8 cellular contexts compared by ENCODE assay signal in genomic region chr11:64204464-64204989, GRCh38. TPM values are rescaled to one million over a fixed set of nuclear protein-coding genes. Genes with fewer than 3 reads are reported as not detected.
DNase-seq lines count a peak whose midpoint lies in the region; ATAC-seq and TF ChIP-seq lines count a peak whose summit lies in the region.

No MANE protein-coding gene starts in this region.

- H3K4me3 ChIP-seq in Panc1 (ENCODE audit: low read depth in 2 of 2, low read length in 2 of 2) (no peak overlapping the region), esophagus muscularis mucosa (no peak overlapping the region)

- H3K36me3 ChIP-seq in Panc1 (ENCODE audit: control insufficient read depth, insufficient read depth, low read length) (peaks cover 35% of the 10 kb centered on the region), esophagus muscularis mucosa (peaks cover 37 to 81% (median 68%) of the 10 kb centered on the region in 4 donors)

- intact Hi-C loops in Panc1 (cut with micrococcal nuclease; ENCODE audit: unreplicated experiment) = no loop called here
- intact Hi-C loops in esophagus muscularis mucosa (cut with DNase I) = loop anchor here (1.0 to 5.0 kb wide), 2 partner anchors 48 to 93 kb away; no protein-coding TSS in a partner anchor
- intact Hi-C loops in natural killer cell (cut with micrococcal nuclease) = loop anchor here (1.0 to 5.0 kb wide), 2 partner anchors 100 to 448 kb away; no protein-coding TSS in a partner anchor

- no peaks in the 10 kb centered on the region for H3K9me3 Mint-ChIP-seq in natural killer cell
- no peaks in the 10 kb centered on the region for H3K9me3 Mint-ChIP-seq in stimulated activated naive CD8-positive, alpha-beta T cell treated with anti-CD3 and anti-CD28 coated beads, Interleukin-15, amount 100 ng/mL, for 72 hours

- H3K27ac ChIP-seq in Panc1 (ENCODE audit: low read length) (no peak overlapping the region), esophagus muscularis mucosa (replicated peaks in 1 of 4) (peak overlapping the region; percentile 1 to 45 (median 34))

- no peak for TF ChIP-seq POLR2A in esophagus muscularis mucosa (IDR thresholded peaks at IDR 0.05; ENCODE audit: low read depth)

- no peaks in the 10 kb centered on the region for H3K27me3 Mint-ChIP-seq in natural killer cell (ENCODE audit: low read depth in 2 of 2)
- H3K27me3 Mint-ChIP-seq in stimulated activated naive CD8-positive, alpha-beta T cell treated with anti-CD3 and anti-CD28 coated beads, Interleukin-15, amount 100 ng/mL, for 72 hours = no peaks in the 10 kb centered on the region

- in situ Hi-C loops in Caki2 (cut with HindIII; ENCODE audit: low pct_unique_long_range_greater_than_20kb, low sequenced_read_pairs) = no loop called here
- in situ Hi-C loops in Panc1 (cut with HindIII; ENCODE audit: low pct_unique_long_range_greater_than_20kb, low sequenced_read_pairs) = no loop called here

- CTCF ChIA-PET in Panc1 (lab: Charles Lee) = interaction anchor here (1.0 to 1.6 kb wide), 2 partner anchors 23 to 97 kb away, joined by 5 read pairs; no protein-coding TSS in a partner anchor

- peaks cover 28 to 53% of the 10 kb centered on the region in 2 donors for H3K4me1 Mint-ChIP-seq in natural killer cell
- peaks cover 68% of the 10 kb centered on the region for H3K4me1 Mint-ChIP-seq in stimulated activated naive CD8-positive, alpha-beta T cell treated with anti-CD3 and anti-CD28 coated beads, Interleukin-15, amount 100 ng/mL, for 72 hours

- POLR2A ChIA-PET in Panc1 (lab: Charles Lee) = interaction anchor here (0.6 to 0.7 kb wide), 4 partner anchors 45 to 94 kb away, joined by 3 to 9 read pairs (median 4); no protein-coding TSS in a partner anchor

- TF ChIP-seq CTCF in Panc1 (IDR thresholded peaks at IDR 0.05) = peak; percentile 85; the same call in 1 of the 2 replicates
- TF ChIP-seq CTCF in esophagus muscularis mucosa (IDR thresholded peaks at IDR 0.05) = peak; percentile 53 to 79 (median 68)
- peak; percentile 68 for TF ChIP-seq CTCF in natural killer cell (IDR thresholded peaks at IDR 0.05)

- H3K36me3 Mint-ChIP-seq in natural killer cell = peaks cover 6% of the 10 kb centered on the region

- TF ChIP-seq EP300 in esophagus muscularis mucosa (IDR thresholded peaks at IDR 0.05) = no peak

- H3K4me3 Mint-ChIP-seq in natural killer cell = peak overlapping the region; percentile 74
- peak overlapping the region; percentile 66 to 91 for H3K4me3 Mint-ChIP-seq in stimulated activated naive CD8-positive, alpha-beta T cell treated with anti-CD3 and anti-CD28 coated beads, Interleukin-15, amount 100 ng/mL, for 72 hours

- H3K4me1 ChIP-seq in Panc1 (ENCODE audit: control insufficient read depth, insufficient read depth, low read length) (no peaks in the 10 kb centered on the region; the same call in 1 of the 2 replicates), esophagus muscularis mucosa (peaks cover 19 to 50% (median 35%) of the 10 kb centered on the region in 4 donors)

- H3K27ac Mint-ChIP-seq in natural killer cell = peak overlapping the region; percentile 77 to 88
- peak overlapping the region; percentile 52 to 85 for H3K27ac Mint-ChIP-seq in stimulated activated naive CD8-positive, alpha-beta T cell treated with anti-CD3 and anti-CD28 coated beads, Interleukin-15, amount 100 ng/mL, for 72 hours

- no peaks in the 10 kb centered on the region for H3K27me3 ChIP-seq in Panc1 (ENCODE audit: control insufficient read depth, insufficient read depth, low read length)
- H3K27me3 ChIP-seq in esophagus muscularis mucosa = no peaks in the 10 kb centered on the region

- WGBS in esophagus muscularis mucosa = 29% methylated on average over 7 of the region's 7 CpGs

- peak; percentile 44 for ATAC-seq in Panc1
- peak; percentile 39 to 60 (median 55) for ATAC-seq in natural killer cell
- peak; percentile 24 for ATAC-seq in stimulated activated naive CD8-positive, alpha-beta T cell treated with anti-CD3 and anti-CD28 coated beads, Interleukin-15, amount 100 ng/mL, for 72 hours
- no peak for ATAC-seq in HG02981 (IDR thresholded peaks at IDR 0.05; ENCODE audit: unreplicated experiment)

- no TSS peak for BruUV-seq in Panc1 (replicated peaks; lab: Mats Ljungman, UMichigan)

- DNase-seq in Caki2 (ENCODE audit: low read depth) (peak; percentile 82), Kasumi-1 (lab: John Stamatoyannopoulos, UW) (peak; percentile 96 to 97), Panc1 (ENCODE audit: low read depth, low spot score) (no peak), esophagus muscularis mucosa (ENCODE audit: extremely low spot score) (no peak), natural killer cell (peak; percentile 69)
- peak; percentile 87 for DNase-seq in activated T-cell treated with anti-CD3 and anti-CD28 coated beads, Interleukin-2, amount 50 U/mL, for 1 hour
- peak; percentile 61 to 79 for DNase-seq in stimulated activated naive CD8-positive, alpha-beta T cell treated with anti-CD3 and anti-CD28 coated beads, Interleukin-15, amount 100 ng/mL, for 72 hours

- no peaks in the 10 kb centered on the region for H3K9me3 ChIP-seq in Panc1 (ENCODE audit: control insufficient read depth, insufficient read depth, low read depth, low read length)
- no peaks in the 10 kb centered on the region for H3K9me3 ChIP-seq in esophagus muscularis mucosa

RNA-seq across cellular contexts. Expression of gene FERMT3, which starts 2.0 kb away (rescaled TPM):
- 0.64 TPM in 1 of 2 replicates, not detected in the other for total RNA-seq in Caki2 (2014; rRNA removed; shearing (Covaris generic); ENCODE audit: low replicate concordance)
- total RNA-seq in Panc1 (2021; ENCODE audit: unreplicated experiment) = 2.9 TPM
- 2.1 TPM for polyA plus RNA-seq in Panc1 (2012; ENCODE audit: insufficient read length)
- total RNA-seq in esophagus muscularis mucosa = 10 to 100 TPM; 12.9 to 35.5 (median 15.5) TPM
- 100 to 1,000 TPM; 194 to 202 (median 196) TPM for total RNA-seq in natural killer cell

RNA-seq across cellular contexts. Expression of gene STIP1, which starts 18.6 kb away (rescaled TPM):
- 134 and 157 TPM in 2 replicates for total RNA-seq in Caki2 (2014; rRNA removed; shearing (Covaris generic); ENCODE audit: low replicate concordance)
- 344 TPM for total RNA-seq in Panc1 (2021; ENCODE audit: unreplicated experiment)
- 434 TPM for polyA plus RNA-seq in Panc1 (2012; ENCODE audit: insufficient read length)
- total RNA-seq in esophagus muscularis mucosa = 100 to 1,000 TPM in 3 of 4 donors, 10 to 100 TPM in 1; 82.2 to 116 (median 101) TPM
- total RNA-seq in natural killer cell = 100 to 1,000 TPM in 1 of 3 donors, 10 to 100 TPM in 2; 80.9 to 110 (median 85.1) TPM

RNA-seq across cellular contexts. Expression of gene TRPT1, which starts 21.5 kb away (rescaled TPM):
- total RNA-seq in Caki2 (2014; rRNA removed; shearing (Covaris generic); ENCODE audit: low replicate concordance) = 39.1 and 72.3 TPM in 2 replicates
- total RNA-seq in Panc1 (2021; ENCODE audit: unreplicated experiment) (66.1 TPM), esophagus muscularis mucosa (10 to 100 TPM; 42.3 to 90.5 (median 72.1) TPM), natural killer cell (10 to 100 TPM; 22.7 to 30.8 (median 28.5) TPM)
- 91.3 TPM for polyA plus RNA-seq in Panc1 (2012; ENCODE audit: insufficient read length)

RNA-seq across cellular contexts. Expression of gene NUDT22, which starts 21.5 kb away (rescaled TPM):
- 25.1 and 31.4 TPM in 2 replicates for total RNA-seq in Caki2 (2014; rRNA removed; shearing (Covaris generic); ENCODE audit: low replicate concordance)
- 98.8 TPM for total RNA-seq in Panc1 (2021; ENCODE audit: unreplicated experiment)
- polyA plus RNA-seq in Panc1 (2012; ENCODE audit: insufficient read length) = 97.3 TPM
- total RNA-seq in esophagus muscularis mucosa = 10 to 100 TPM; 37.8 to 58.7 (median 48.6) TPM
- total RNA-seq in natural killer cell = 10 to 100 TPM; 59.1 to 79.1 (median 74.8) TPM

RNA-seq across cellular contexts. Expression of gene DNAJC4, which starts 25.8 kb away (rescaled TPM):
- 14.2 and 30.3 TPM in 2 replicates for total RNA-seq in Caki2 (2014; rRNA removed; shearing (Covaris generic); ENCODE audit: low replicate concordance)
- 41.0 TPM for total RNA-seq in Panc1 (2021; ENCODE audit: unreplicated experiment)
- polyA plus RNA-seq in Panc1 (2012; ENCODE audit: insufficient read length) = 82.2 TPM
- total RNA-seq in esophagus muscularis mucosa = 10 to 100 TPM; 19.4 to 40.4 (median 25.3) TPM
- total RNA-seq in natural killer cell = 10 to 100 TPM; 45.0 to 47.0 (median 46.6) TPM

Comparison
In these comparisons a context has a peak if more than half of its experiments do, and no peak if none do; other contexts are left out.
1. DNase-seq: peak in Caki2 (single experiment), Kasumi-1 (2 of 2), activated T-cell treated with anti-CD3 and anti-CD28 coated beads, Interleukin-2, amount 50 U/mL, for 1 hour (single experiment), natural killer cell (single experiment) and stimulated activated naive CD8-positive, alpha-beta T cell treated with anti-CD3 and anti-CD28 coated beads, Interleukin-15, amount 100 ng/mL, for 72 hours (2 of 2); none in Panc1 (single experiment) and esophagus muscularis mucosa (single experiment).
2. RNA of gene FERMT3, which starts 2.0 kb away (total RNA-seq): 194 to 202 TPM in natural killer cell; 12.9 to 35.5 TPM in esophagus muscularis mucosa, 2.9 TPM in Panc1 (single experiment) and 0.64 TPM in Caki2; every median in the first group is over 4 times any median in the second.
3. Peak in every context shown above with its lines, with median percentiles within 50 percentile points of each other: CTCF ChIP-seq.